1 cellular context compared by ENCODE assay signal in the genomic region with DNA sequence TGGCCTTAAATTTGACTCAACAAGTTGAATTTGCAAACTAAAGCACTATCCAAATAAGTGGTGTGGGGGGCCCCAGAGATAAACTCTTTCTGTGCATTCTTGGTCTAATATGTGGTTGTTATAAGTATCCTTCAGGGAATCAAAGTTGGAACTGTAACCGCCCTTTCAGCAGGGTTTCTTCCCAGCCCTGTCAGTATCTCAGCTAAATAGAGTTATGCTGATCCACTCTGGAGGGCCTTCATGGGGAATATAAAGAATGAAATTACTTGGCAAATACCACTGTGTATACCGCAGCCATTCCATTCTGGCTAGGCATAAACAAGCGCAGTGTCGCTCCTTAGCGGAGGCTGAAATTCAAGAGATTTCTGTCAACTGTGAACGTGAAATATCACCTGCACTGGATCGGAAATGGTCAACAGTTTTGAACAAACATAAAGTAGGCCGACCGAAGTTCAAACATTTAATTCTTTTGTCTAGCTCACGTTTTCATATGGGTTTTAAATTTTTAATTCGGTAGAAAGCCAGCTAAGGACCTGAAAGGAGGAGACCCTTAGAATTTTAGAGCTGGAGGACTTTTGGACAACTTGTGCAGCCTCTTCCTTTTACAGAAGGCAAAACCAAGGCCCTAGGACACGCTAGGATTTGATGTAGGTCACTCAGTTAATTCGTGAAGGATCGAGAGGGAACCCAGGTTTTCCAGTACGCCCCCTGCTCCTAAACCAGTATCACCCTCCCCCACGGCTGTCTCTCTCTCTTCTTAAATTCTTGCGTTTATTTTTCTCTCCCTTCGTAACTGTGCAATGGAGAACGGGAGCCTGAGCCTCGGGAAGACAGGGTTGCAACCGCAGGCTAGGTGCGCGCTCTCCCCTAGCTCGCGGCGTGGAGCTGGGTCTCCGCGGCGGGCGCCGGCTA.
TF ChIP-seq lines count a peak whose summit lies in the region.

No MANE protein-coding gene starts in this region.

TF ChIP-seq in endothelial cell of umbilical vein, 7 proteins besides CTCF, POLR2A, EP300 and RAD21:
- no peak for TF ChIP-seq MYC (IDR thresholded peaks at IDR 0.05; ENCODE audit: low read depth, low read length)
- TF ChIP-seq, protein P1, sequence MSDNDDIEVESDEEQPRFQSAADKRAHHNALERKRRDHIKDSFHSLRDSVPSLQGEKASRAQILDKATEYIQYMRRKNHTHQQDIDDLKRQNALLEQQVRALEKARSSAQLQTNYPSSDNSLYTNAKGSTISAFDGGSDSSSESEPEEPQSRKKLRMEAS (IDR thresholded peaks at IDR 0.05; ENCODE audit: insufficient read depth, insufficient read length) = no peak
- TF ChIP-seq POLR2AphosphoS5 (IDR thresholded peaks at IDR 0.05; ENCODE audit: insufficient read depth, low read depth, low read length) = no peak
- TF ChIP-seq JUN (IDR thresholded peaks at IDR 0.05; ENCODE audit: borderline replicate concordance, insufficient read depth, insufficient read length, low read depth) = no peak
- no peak for TF ChIP-seq EZH2 (IDR thresholded peaks at IDR 0.05; ENCODE audit: borderline replicate concordance, low read depth, low read length, severe bottlenecking)
- no peak for TF ChIP-seq GATA2 (IDR thresholded peaks at IDR 0.05; ENCODE audit: insufficient read depth, insufficient read length, low read depth, low read length)
- no peak for TF ChIP-seq FOS (IDR thresholded peaks at IDR 0.05; ENCODE audit: borderline replicate concordance, insufficient read depth, low read length)
